In the genomic region with DNA sequence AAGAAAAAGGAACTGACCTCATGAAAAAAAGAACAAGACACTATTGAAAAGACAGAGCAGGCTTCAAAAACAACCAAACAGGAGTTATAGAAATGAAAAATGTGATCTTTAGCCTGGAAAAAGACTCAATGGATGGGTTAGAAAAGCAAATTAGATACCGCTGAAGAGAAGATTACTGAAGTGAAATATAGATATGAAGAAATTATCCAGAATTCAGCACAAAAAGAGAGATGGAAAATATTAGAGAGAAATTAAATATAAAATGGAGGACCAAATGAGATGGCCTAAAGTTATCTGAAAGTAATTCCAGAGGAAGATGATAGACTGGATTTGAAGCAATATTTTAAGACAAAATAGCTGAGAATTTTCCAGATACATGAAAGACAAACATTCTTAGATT, we compare ENCODE assay signal across 31 cellular contexts.
"Had no signal": no experiment of that assay in that cellular context is flagged by ENCODE, and none has a peak within 500 bp of the region (broad histone marks: within the 10 kb centered on the region; RNA-seq: fewer than 3 reads in every experiment).

No MANE protein-coding gene starts in this region.

- H3K36me3 ChIP-seq: cardiac muscle cell had no signal

- H3K4me1 ChIP-seq: ascending aorta had no signal

- FAIRE-seq: bronchial epithelial cell, TTC549 had no signal

- H3K27ac ChIP-seq: ascending aorta, cardiac muscle cell, VCaP had no signal

- DNase-seq: activated B cell treated with CpG ODN at 0.5 μM for 24 hours; activated CD4-positive, alpha-beta memory T cell treated with anti-CD3 and anti-CD28 coated beads, Interleukin-2, amount 10 ng/mL, durations not matched to agents 7 days and 5 days; activated CD4-positive, alpha-beta T cell treated with anti-CD3 and anti-CD28 coated beads for 36 hours; activated CD4-positive, alpha-beta T cell treated with anti-CD3 and anti-CD28 coated beads for 48 hours; activated CD4-positive, alpha-beta T cell treated with anti-CD3 and anti-CD28 coated beads, Interleukin-2, amount 10 ng/mL, durations not matched to agents 7 days and 5 days; activated CD4-positive, alpha-beta T cell treated with anti-CD3 and anti-CD28 coated beads, Interleukin-2, amount 50 U/mL, for 48 hours; activated CD4-positive, CD25-positive, alpha-beta regulatory T cell treated with anti-CD3 and anti-CD28 coated beads, Interleukin-2, amount 50 U/mL, for 72 hours; activated CD8-positive, alpha-beta memory T cell treated with anti-CD3 and anti-CD28 coated beads for 24 hours; activated CD8-positive, alpha-beta memory T cell treated with anti-CD3 and anti-CD28 coated beads, Interleukin-2, amount 10 ng/mL, durations not matched to agents 7 days and 5 days; activated CD8-positive, alpha-beta memory T cell treated with anti-CD3 and anti-CD28 coated beads, Interleukin-2, amount 50 U/mL, for 48 hours; activated CD8-positive, alpha-beta T cell treated with anti-CD3 and anti-CD28 coated beads, Interleukin-2, amount 10 ng/mL, durations not matched to agents 7 days and 5 days; activated effector memory CD4-positive, alpha-beta T cell treated with Interleukin-2 at 50 U/mL for 16 hours; activated gamma-delta T cell; activated naive CD4-positive, alpha-beta T cell treated with anti-CD3 and anti-CD28 coated beads for 36 hours; activated naive CD4-positive, alpha-beta T cell treated with anti-CD3 and anti-CD28 coated beads, Interleukin-2, amount 50 U/mL, for 16 hours; activated naive CD8-positive, alpha-beta T cell treated with anti-CD3 and anti-CD28 coated beads, Interleukin-2, amount 10 ng/mL, durations not matched to agents 7 days and 5 days; activated naive CD8-positive, alpha-beta T cell treated with anti-CD3 and anti-CD28 coated beads, Interleukin-2, amount 50 U/mL, for 24 hours; activated T-cell treated with anti-CD3 and anti-CD28 coated beads, Interleukin-2, amount 50 U/mL, for 24 hours; activated T-cell treated with anti-CD3 and anti-CD28 coated beads, Interleukin-2, amount 50 U/mL, for 48 hours; amygdala; anterior cingulate cortex; caudate nucleus; cerebellar nuclear complex; T-helper 1 cell; T-helper 2 cell; T-helper 9 cell had no signal

- H3K27me3 ChIP-seq: ascending aorta, cardiac muscle cell had no signal

- H3K4me3 ChIP-seq: ascending aorta, cardiac muscle cell had no signal

- ATAC-seq: activated CD4-positive, alpha-beta T cell treated with anti-CD3 and anti-CD28 coated beads for 36 hours; activated CD8-positive, alpha-beta memory T cell treated with anti-CD3 and anti-CD28 coated beads, Interleukin-2, amount 10 ng/mL, durations not matched to agents 7 days and 5 days; activated CD8-positive, alpha-beta T cell treated with anti-CD3 and anti-CD28 coated beads, Interleukin-2, amount 10 ng/mL, durations not matched to agents 7 days and 5 days; activated naive CD8-positive, alpha-beta T cell treated with anti-CD3 and anti-CD28 coated beads, Interleukin-2, amount 50 U/mL, for 24 hours had no signal
